In the genomic region with DNA sequence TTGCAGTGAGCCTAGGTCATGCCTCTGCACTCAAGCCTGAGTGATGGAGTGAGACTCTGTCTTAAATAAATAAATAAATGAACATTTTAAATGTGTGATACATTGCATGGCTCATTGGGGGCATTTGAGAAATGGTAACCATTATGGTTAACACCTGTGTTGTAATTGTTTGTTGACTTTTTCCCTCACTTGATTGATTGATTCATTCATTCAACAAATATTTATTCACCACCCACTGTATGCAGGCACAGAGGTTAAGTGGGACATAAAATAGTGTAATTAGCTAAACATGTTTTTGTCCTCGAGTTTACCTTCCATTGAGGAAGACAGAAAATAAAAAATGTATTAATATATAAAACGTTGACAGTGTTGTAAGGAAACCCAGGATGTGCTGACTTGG, we compare ENCODE assay signal across 17 cellular contexts.
"Had no signal": no experiment of that assay in that cellular context is flagged by ENCODE, and none has a peak within 500 bp of the region (broad histone marks: within the 10 kb centered on the region; RNA-seq: fewer than 3 reads in every experiment).

No MANE protein-coding gene starts in this region.

- H3K27ac ChIP-seq: gastrocnemius medialis, neutrophil, pancreas, thyroid gland had no signal

- H3K9me3 ChIP-seq: gastrocnemius medialis, neutrophil, pancreas, thyroid gland had no signal

- H3K36me3 ChIP-seq: gastrocnemius medialis, neutrophil, pancreas, thyroid gland had no signal

- H3K4me3 ChIP-seq: gastrocnemius medialis, pancreas, smooth muscle cell, thyroid gland had no signal

- DNase-seq: activated CD4-positive, alpha-beta T cell treated with anti-CD3 and anti-CD28 coated beads for 36 hours; activated CD4-positive, alpha-beta T cell treated with anti-CD3 and anti-CD28 coated beads, Interleukin-2, amount 50 U/mL, for 48 hours; activated gamma-delta T cell treated with Interleukin-2 at 50 U/mL for 16 hours; effector CD8-positive, alpha-beta T cell; gastrocnemius medialis; head of caudate nucleus; pancreas; stimulated activated CD4-positive, alpha-beta T cell treated with anti-CD3 and anti-CD28 coated beads, Interleukin-4, amount 100 ng/mL, for 4 hours; stimulated activated naive B cell treated with anti-CD40 and anti-IgM and Interleukin-4, amounts not matched to agents 10 μg/mL and 1 μg/mL and 100 μg/mL, for 72 hours; thyroid gland had no signal

- ATAC-seq: activated CD4-positive, alpha-beta T cell treated with anti-CD3 and anti-CD28 coated beads for 36 hours; activated naive CD4-positive, alpha-beta T cell treated with anti-CD3 and anti-CD28 coated beads, Interleukin-2, amount 50 U/mL, for 72 hours; esophagus mucosa; gastrocnemius medialis; natural killer cell treated with Interleukin-12 subunit alpha and Interleukin-12 subunit beta and Interleukin-15 and Interleukin-18, amount 100 ng/mL, for 72 hours; pancreas; sciatic nerve; stimulated activated naive B cell treated with anti-CD40 and anti-IgM and Interleukin-4, amounts not matched to agents 10 μg/mL and 1 μg/mL and 100 μg/mL, for 72 hours; WTC11 had no signal

- H3K4me1 ChIP-seq: pancreas, thyroid gland had no signal
